In the genomic region with DNA sequence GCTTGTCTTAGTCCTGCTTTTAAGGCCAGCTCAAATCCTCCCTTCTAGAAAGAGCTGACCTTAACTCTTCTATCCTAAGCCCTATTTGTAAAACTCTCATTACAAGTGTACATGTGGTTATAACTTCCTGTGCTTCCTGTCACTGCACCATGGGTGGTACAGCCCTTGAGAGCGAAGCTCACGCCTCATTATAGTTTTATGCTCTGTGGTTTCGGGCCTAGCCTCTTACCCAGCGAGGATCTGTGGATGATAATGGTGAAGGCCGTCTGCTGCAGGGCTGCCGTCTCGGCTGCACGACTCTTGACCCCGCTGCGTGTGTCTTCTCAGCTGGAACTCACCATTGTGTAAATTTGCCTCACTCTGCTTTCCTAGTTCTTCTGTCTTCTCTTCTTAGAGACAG, we compare ENCODE assay signal across 8 cellular contexts.
A peak's percentile ranks its signal among the peaks of the same experiment; 100 is the strongest.
DNase-seq lines count a peak whose midpoint lies in the region; ATAC-seq and TF ChIP-seq lines count a peak whose summit lies in the region.

No MANE protein-coding gene starts in this region.

- no peaks in the 10 kb centered on the region for H3K9me3 ChIP-seq in cardiac muscle cell (ENCODE audit: low read depth)
- no peaks in the 10 kb centered on the region for H3K9me3 ChIP-seq in right atrium auricular region

- H3K27ac ChIP-seq in cardiac muscle cell (peak overlapping the region; percentile 23), right atrium auricular region (no peak overlapping the region)

- TF ChIP-seq CTCF in cardiac muscle cell (IDR thresholded peaks at IDR 0.05; ENCODE audit: low read depth, low read length) (no peak), right atrium auricular region (IDR thresholded peaks at IDR 0.05) (no peak), kidney epithelial cell (IDR thresholded peaks at IDR 0.05; ENCODE audit: insufficient read depth, low read length, poor library complexity, severe bottlenecking) (no peak)

- H3K36me3 ChIP-seq in cardiac muscle cell (peaks cover 57% of the 10 kb centered on the region), right atrium auricular region (peaks cover 61% of the 10 kb centered on the region), kidney epithelial cell (ENCODE audit: control insufficient read depth, insufficient read depth, low read length) (no peaks in the 10 kb centered on the region)

- DNase-seq in cardiac muscle cell (ENCODE audit: low read depth in 1 of 2, low spot score in 1 of 2) (no peak), right atrium auricular region (ENCODE audit: low spot score) (no peak), UCSD-AML1 (lab: John Stamatoyannopoulos, UW; ENCODE audit: unreplicated experiment) (peak; percentile 13), kidney epithelial cell (ENCODE audit: low read depth) (peak; percentile 12), SIG-M5 treated with dmso at 0.1 percent for 504 hours (lab: John Stamatoyannopoulos, UW; ENCODE audit: unreplicated experiment) (no peak), amniotic stem cell (lab: John Stamatoyannopoulos, UW) (no peak), D341Med (ENCODE audit: low spot score) (no peak)

- H3K27me3 ChIP-seq in cardiac muscle cell (no peaks in the 10 kb centered on the region), right atrium auricular region (no peaks in the 10 kb centered on the region), kidney epithelial cell (ENCODE audit: control insufficient read depth, insufficient read depth, low read length) (no peaks in the 10 kb centered on the region)

- peak; percentile 88 for ATAC-seq in HG03378 (IDR thresholded peaks at IDR 0.05; ENCODE audit: unreplicated experiment)

- H3K4me1 ChIP-seq in cardiac muscle cell (ENCODE audit: low read depth): no peaks in the 10 kb centered on the region
- H3K4me1 ChIP-seq in right atrium auricular region: no peaks in the 10 kb centered on the region

- H3K4me3 ChIP-seq in cardiac muscle cell (no peak overlapping the region), right atrium auricular region (no peak overlapping the region), kidney epithelial cell (ENCODE audit: low read depth, low read length) (no peak overlapping the region)

Comparison
In these comparisons a context has a peak if more than half of its experiments do, and no peak if none do; other contexts are left out.
1. DNase-seq: peak in UCSD-AML1 (single experiment) and kidney epithelial cell (single experiment); none in cardiac muscle cell (0 of 2), right atrium auricular region (single experiment), SIG-M5 treated with dmso at 0.1 percent for 504 hours (single experiment), amniotic stem cell (single experiment) and D341Med (single experiment).